8 cellular contexts compared by ENCODE assay signal in genomic region chr19:55654833-55655647, GRCh38. TPM values are rescaled to one million over a fixed set of nuclear protein-coding genes. Genes with fewer than 3 reads are reported as not detected.
DNase-seq lines count a peak whose midpoint lies in the region; ATAC-seq and TF ChIP-seq lines count a peak whose summit lies in the region.

U2AF2 (plus strand) TSS chr19:55655035; CDS start chr19:55655105, 70 bp downstream.

- peaks cover 0 to 63% (median 48%) of the 10 kb centered on the region in 3 donors for H3K4me1 ChIP-seq in gastroesophageal sphincter

- peak; percentile 45 to 57 for TF ChIP-seq POLR2A in gastroesophageal sphincter (IDR thresholded peaks at IDR 0.05)

- WGBS in gastroesophageal sphincter (ENCODE audit: low coverage in 1 of 2), 2 donors = 0% methylated on average over 7 to 16 of the region's 99 CpGs

- ATAC-seq in gastroesophageal sphincter = peak; percentile 54

- in situ Hi-C loops in G401 (cut with HindIII; ENCODE audit: low sequenced_read_pairs) (no loop called here), SK-MEL-5 (cut with HindIII; ENCODE audit: low pct_unique_long_range_greater_than_20kb, low sequenced_read_pairs) (no loop called here)

- peak within 1 kb of the TSS; percentile 100 for H3K4me3 ChIP-seq in H7 (ENCODE audit: insufficient read depth, low read depth, low read length)
- peak within 1 kb of the TSS; percentile 71 to 97 for H3K4me3 ChIP-seq in gastroesophageal sphincter

- H3K27me3 ChIP-seq in H7 (ENCODE audit: control insufficient read depth, insufficient read depth, low read length) (no peaks in the 10 kb centered on the region), gastroesophageal sphincter (no peaks in the 10 kb centered on the region)

- no peaks in the 10 kb centered on the region for H3K9me3 ChIP-seq in gastroesophageal sphincter

- peak within 1 kb of the TSS; percentile 85 to 99 (median 98) for H3K27ac ChIP-seq in gastroesophageal sphincter

- TF ChIP-seq EP300 in gastroesophageal sphincter (IDR thresholded peaks at IDR 0.05) = no peak

- H3K36me3 ChIP-seq in H7 (replicated peaks; ENCODE audit: control insufficient read depth, insufficient read depth, low read length) (peaks cover 3% of the 10 kb centered on the region), gastroesophageal sphincter (peaks cover 0 to 38% of the 10 kb centered on the region in 2 donors)

- peak in 2 of 4 experiments; percentile 6 to 16 for TF ChIP-seq CTCF in gastroesophageal sphincter (IDR thresholded peaks at IDR 0.05)

- DNase-seq in G401 (ENCODE audit: low spot score) = peak; percentile 94
- DNase-seq in H7 = peak; percentile 99
- peak; percentile 82 for DNase-seq in M059J (ENCODE audit: low read depth)
- peak; percentile 88 for DNase-seq in SK-MEL-5 (ENCODE audit: low read depth, low spot score)
- DNase-seq in activated naive CD4-positive, alpha-beta T cell treated with Interleukin-2 at 50 U/mL for 16 hours = peak; percentile 95
- DNase-seq in nucleus accumbens (lab: John Stamatoyannopoulos, UW) = peak; percentile 56 to 99 (median 95)
- DNase-seq in superior temporal gyrus (ENCODE audit: extremely low spot score) = peak; percentile 95

RNA-seq across cellular contexts. Expression of gene U2AF2, which starts in this region (rescaled TPM):
- total RNA-seq in G401 (2014; rRNA removed; shearing (Covaris generic)) = 239 and 262 TPM in 2 replicates
- total RNA-seq in H7 (2014; rRNA removed; shearing (Covaris generic)) = 231 and 289 TPM in 2 replicates
- total RNA-seq in M059J (2014; rRNA removed; shearing (Covaris generic)) = 140 and 148 TPM in 2 replicates
- 131 and 139 TPM in 2 replicates for total RNA-seq in SK-MEL-5 (2014; rRNA removed; shearing (Covaris generic))
- polyA plus RNA-seq in SK-MEL-5 (2015; cell fraction: cytosol; rRNA removed) = 235 and 249 TPM in 2 replicates
- polyA plus RNA-seq in SK-MEL-5 (2015; cell fraction: nucleus; rRNA removed) = 224 and 251 TPM in 2 replicates
- 10 to 100 TPM; 68.9 to 97.9 (median 91.4) TPM for total RNA-seq in gastroesophageal sphincter

Comparison
In these comparisons a context has a peak if more than half of its experiments do, and no peak if none do; other contexts are left out.
1. Peak in every context shown above with its lines: DNase-seq, ATAC-seq, H3K4me3 ChIP-seq and H3K27ac ChIP-seq.